22 cellular contexts compared by ENCODE assay signal in the genomic region with DNA sequence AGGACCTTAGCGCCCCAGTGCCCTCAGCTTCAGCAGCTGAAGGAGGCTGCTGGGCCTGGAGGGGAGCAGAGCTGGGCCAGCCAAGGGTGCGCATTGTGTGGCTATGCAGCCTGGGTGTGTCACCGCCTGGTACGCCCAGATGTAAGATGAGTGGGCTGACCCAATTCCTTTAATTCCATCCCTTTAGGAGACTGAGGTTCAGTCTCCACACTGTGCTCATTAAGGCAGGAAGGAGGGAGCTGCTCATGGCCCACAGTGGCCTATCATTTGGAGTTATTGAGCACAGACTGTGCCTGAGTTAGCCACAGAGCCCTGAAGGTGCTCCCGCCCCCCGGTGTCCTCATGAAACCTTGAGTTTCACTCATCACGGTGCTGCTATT.
DNase-seq lines count a peak whose midpoint lies in the region; ATAC-seq and TF ChIP-seq lines count a peak whose summit lies in the region.
"Had no signal": no experiment of that assay in that cellular context is flagged by ENCODE, and none has a peak within 500 bp of the region (broad histone marks: within the 10 kb centered on the region; RNA-seq: fewer than 3 reads in every experiment).

No MANE protein-coding gene starts in this region.

- no peak for TF ChIP-seq POLR2A in IMR-90 (IDR thresholded peaks at IDR 0.05; ENCODE audit: low read depth, low read length)

- peak overlapping the region; percentile 36 for H3K18ac ChIP-seq in IMR-90 (ENCODE audit: low read depth, low read length)

- peak overlapping the region; percentile 14 for H2AFZ ChIP-seq in IMR-90 (replicated peaks; ENCODE audit: low read length, poor library complexity)

- H3K9me3 ChIP-seq in IMR-90 (ENCODE audit: control insufficient read depth, insufficient read depth, low read length) (0 out of 2 replicates have a peak, but pooled peaks cover 2% of the 10 kb centered on the region), skeletal muscle tissue (ENCODE audit: control insufficient read depth in 3 of 3, low read length in 3 of 3) (no peaks in the 10 kb centered on the region)
- H3K9me3 ChIP-seq: SJCRH30 had no signal

- peaks cover 2% of the 10 kb centered on the region; the same call in 1 of the 2 replicates for H3K27me3 ChIP-seq in IMR-90 (ENCODE audit: control insufficient read depth, insufficient read depth, low read length)
- no peaks in the 10 kb centered on the region for H3K27me3 ChIP-seq in skeletal muscle tissue (ENCODE audit: control insufficient read depth in 3 of 3, insufficient read depth in 3 of 3, low read length in 3 of 3)

- H3K79me1 ChIP-seq in IMR-90 (ENCODE audit: low read depth in 1 of 2, low read length in 2 of 2) = no peaks in the 10 kb centered on the region

- peak overlapping the region; percentile 48 for H2AK9ac ChIP-seq in IMR-90 (replicated peaks; ENCODE audit: low read depth, low read length, poor library complexity)

- TF ChIP-seq RAD21 in IMR-90 (IDR thresholded peaks at IDR 0.05; ENCODE audit: low read length) = no peak

- dilution Hi-C loops in IMR-90 (cut with HindIII; ENCODE audit: low sequenced_read_pairs, unreplicated experiment) = no loop called here

- peak overlapping the region; percentile 99 for H2AK5ac ChIP-seq in IMR-90 (ENCODE audit: low read depth, low read length)

- peak overlapping the region; percentile 1; the same call in 1 of the 2 replicates for H4K5ac ChIP-seq in IMR-90 (ENCODE audit: low read depth, low read length)

- H3K56ac ChIP-seq in IMR-90 (ENCODE audit: extremely low read depth, insufficient read depth, low read length) = no peak overlapping the region

- H3K27ac ChIP-seq in IMR-90 (ENCODE audit: insufficient read depth, low read length) = peak overlapping the region; percentile 2; the same call in 1 of the 2 replicates
- H3K27ac ChIP-seq in skeletal muscle tissue (ENCODE audit: low read depth, low read length) = peak overlapping the region; percentile 90
- H3K27ac ChIP-seq: foreskin keratinocyte, HL-60, SJCRH30 had no signal

- CTCF ChIA-PET in IMR-90 (lab: Yijun Ruan, JAX) = interaction anchor here (0.5 kb wide), 1 partner anchor 63 kb away, joined by 3 read pairs; no protein-coding TSS in a partner anchor

- H3K4ac ChIP-seq in IMR-90 (ENCODE audit: low read depth, low read length) = peak overlapping the region; percentile 57

- DNase-seq in Daoy (ENCODE audit: low read depth) = peak; percentile 65
- DNase-seq in IMR-90 = peak; percentile 9
- peak; percentile 35 for DNase-seq in iris pigment epithelial cell (ENCODE audit: low read depth)
- no peak for DNase-seq in DMS79 treated with DMSO at 0.1 percent for 48 hours (lab: John Stamatoyannopoulos, UW)
- DNase-seq in stimulated activated naive CD4-positive, alpha-beta T cell (lab: John Stamatoyannopoulos, UW) = no peak
- DNase-seq: activated CD4-positive, alpha-beta T cell treated with anti-CD3 and anti-CD28 coated beads for 4 hours; activated naive CD4-positive, alpha-beta T cell treated with anti-CD3 and anti-CD28 coated beads, Interleukin-2, amount 10 ng/mL, durations not matched to agents 7 days and 5 days; activated T-cell treated with anti-CD3 and anti-CD28 coated beads, Interleukin-2, amount 50 U/mL, for 48 hours; CD4-positive, alpha-beta memory T cell; central memory CD4-positive, alpha-beta T cell; DND-41; foreskin keratinocyte; MM.1S; NCI-H1436; NCI-H2107; nucleus accumbens; SJCRH30; stimulated activated CD4-positive, alpha-beta T cell treated with anti-CD3 and anti-CD28 coated beads, Interleukin-12 subunit alpha, Interleukin-12 subunit beta, amount 100 ng/mL, for 4 hours had no signal

- H3K4me3 ChIP-seq in IMR-90 (ENCODE audit: insufficient read depth, low read depth, low read length) (no peak overlapping the region), skeletal muscle tissue (ENCODE audit: low read length in 3 of 3) (peak overlapping the region in 2 of 3 donors; percentile 8 to 49)
- H3K4me3 ChIP-seq: lung, SJCRH30 had no signal

- H2BK15ac ChIP-seq in IMR-90 (ENCODE audit: low read depth, low read length) = peak overlapping the region; percentile 25; the same call in 2 of the 3 replicates

- WGBS in IMR-90 (ENCODE audit: extremely low coverage in 2 of 2, insufficient read length in 1 of 2), 2 experiments = 83% methylated on average over 3 of the region's 7 CpGs; no CpG with 5 or more reads in 1 of the 2 experiments

- H3K4me1 ChIP-seq in IMR-90 (ENCODE audit: control insufficient read depth, insufficient read depth, low read length) (peaks cover 29% of the 10 kb centered on the region), skeletal muscle tissue (ENCODE audit: control insufficient read depth in 3 of 3, insufficient read depth in 3 of 3, low read length in 3 of 3) (peaks cover 45 to 60% (median 54%) of the 10 kb centered on the region in 3 donors)
- H3K4me1 ChIP-seq: foreskin keratinocyte had no signal

- H3K9ac ChIP-seq in IMR-90 (ENCODE audit: low read depth, low read length) (no peak overlapping the region), skeletal muscle tissue (ENCODE audit: low read depth in 1 of 3, low read length in 3 of 3) (peak overlapping the region; percentile 63 to 80 (median 69))

- peak overlapping the region; percentile 67 for H2BK120ac ChIP-seq in IMR-90 (ENCODE audit: low read depth, low read length)

- peak overlapping the region; percentile 45 for H2BK20ac ChIP-seq in IMR-90 (ENCODE audit: low read depth, low read length)

- H3K9me1 ChIP-seq in IMR-90 (ENCODE audit: insufficient read depth, low read length) = peaks cover 18% of the 10 kb centered on the region

- POLR2A ChIA-PET in IMR-90 (lab: Charles Lee; ENCODE audit: unreplicated experiment) = no interaction called here

- H3K23ac ChIP-seq in IMR-90 (ENCODE audit: low read depth, low read length) = no peak overlapping the region

- TF ChIP-seq CTCF in IMR-90 (conservative IDR thresholded peaks at IDR 0.05; ENCODE audit: low read depth, low read length) = no peak

- H4K20me1 ChIP-seq in IMR-90 (ENCODE audit: insufficient read depth, low read length) = no peaks in the 10 kb centered on the region

- H4K8ac ChIP-seq in IMR-90 (ENCODE audit: low read depth in 2 of 2, low read length in 2 of 2) = peak overlapping the region; percentile 19 to 70; a peak in 3 of 4 replicates

- intact Hi-C loops in IMR-90 (cut with micrococcal nuclease) = no loop called here

- no TSS peak for BruUV-seq in IMR-90 (replicated peaks; lab: Mats Ljungman, UMichigan)

- no peak overlapping the region for H3K4me2 ChIP-seq in IMR-90 (ENCODE audit: low read depth, low read length)

- peak overlapping the region; percentile 39 for H2BK5ac ChIP-seq in IMR-90 (ENCODE audit: low read depth, low read length, poor library complexity, severe bottlenecking)

- peak overlapping the region; percentile 84 for H4K91ac ChIP-seq in IMR-90 (ENCODE audit: insufficient read depth, low read depth, low read length)

- in situ Hi-C loops in IMR-90 (cut with MboI; ENCODE audit: low sequenced_read_pairs) = no loop called here

- H3K14ac ChIP-seq in IMR-90 (replicated peaks; ENCODE audit: low read depth, low read length) = peak overlapping the region; percentile 2

- ATAC-seq in IMR-90 (ENCODE audit: low read depth) = no peak
- ATAC-seq in GM19035 (IDR thresholded peaks at IDR 0.05; ENCODE audit: unreplicated experiment) = no peak
- ATAC-seq: foreskin keratinocyte had no signal

- H3K36me3 ChIP-seq in IMR-90 (ENCODE audit: control insufficient read depth, insufficient read depth, low read length) (no peaks in the 10 kb centered on the region), skeletal muscle tissue (ENCODE audit: control insufficient read depth in 3 of 3, insufficient read depth in 3 of 3, low read length in 3 of 3) (no peaks in the 10 kb centered on the region)
- H3K36me3 ChIP-seq: SJCRH30 had no signal

TF ChIP-seq in IMR-90, 13 proteins besides CTCF, POLR2A, EP300 and RAD21:
- TF ChIP-seq FOS (IDR thresholded peaks at IDR 0.05; ENCODE audit: low read depth, low read length) (no peak), NFE2L2 (IDR thresholded peaks at IDR 0.05; ENCODE audit: low read depth, low read length) (no peak), SMC3 (IDR thresholded peaks at IDR 0.05; ENCODE audit: low read depth, low read length) (no peak), RCOR1 (IDR thresholded peaks at IDR 0.05; ENCODE audit: insufficient replicate concordance, low read length) (no peak), CHD1 (IDR thresholded peaks at IDR 0.05; ENCODE audit: low read depth, low read length) (no peak), MXI1 (IDR thresholded peaks at IDR 0.05; ENCODE audit: borderline replicate concordance, low read depth, low read length) (no peak)

Comparison
In these comparisons a context has a peak if more than half of its experiments do, and no peak if none do; other contexts are left out.
1. DNase-seq: peak in Daoy (single experiment), IMR-90 (single experiment) and iris pigment epithelial cell (single experiment); none in DMS79 treated with DMSO at 0.1 percent for 48 hours (single experiment) and stimulated activated naive CD4-positive, alpha-beta T cell (0 of 6).